27 cellular contexts compared by ENCODE assay signal in the genomic region with DNA sequence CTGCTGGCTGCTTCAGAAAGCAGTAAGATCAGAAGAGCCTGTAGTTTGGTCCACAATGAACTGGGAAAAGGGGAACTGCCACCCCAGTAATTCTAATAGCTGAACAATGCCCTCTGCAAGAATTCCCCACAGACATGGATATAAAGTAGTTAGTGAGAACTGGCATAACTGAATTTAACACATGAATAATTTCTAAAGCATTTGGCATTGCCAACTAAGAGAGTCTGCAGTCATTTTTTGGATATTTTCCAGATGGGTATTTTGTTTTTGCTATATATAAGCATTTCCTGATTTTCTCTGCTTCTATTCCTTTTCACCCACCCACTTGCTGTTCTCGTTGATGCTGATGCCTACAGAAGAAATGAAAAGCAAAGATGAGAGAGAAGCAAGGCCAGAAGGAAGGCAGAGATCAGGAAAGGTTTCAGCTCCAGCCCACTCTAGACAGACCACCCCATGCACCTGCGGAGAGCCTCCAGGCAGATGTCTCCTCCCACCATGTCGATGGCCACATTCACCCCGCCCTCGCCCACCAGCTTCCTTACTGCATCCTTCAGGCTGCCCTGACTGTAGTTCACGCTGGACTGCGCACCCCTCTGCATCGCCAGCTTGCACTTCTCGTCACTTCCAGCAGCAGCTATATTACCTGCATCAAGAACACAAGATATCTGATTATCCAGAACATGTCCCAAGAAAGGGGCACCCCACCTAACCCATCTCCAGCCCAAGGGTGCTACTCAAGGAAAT. TPM values are rescaled to one million over a fixed set of nuclear protein-coding genes. Genes with fewer than 3 reads are reported as not detected.
"Had no signal": no experiment of that assay in that cellular context is flagged by ENCODE, and none has a peak within 500 bp of the region (broad histone marks: within the 10 kb centered on the region; RNA-seq: fewer than 3 reads in every experiment).

No MANE protein-coding gene starts in this region.

- DNase-seq: activated CD4-positive, alpha-beta T cell treated with anti-CD3 and anti-CD28 coated beads for 36 hours; activated CD4-positive, CD25-positive, alpha-beta regulatory T cell; activated CD8-positive, alpha-beta memory T cell treated with anti-CD3 and anti-CD28 coated beads, Interleukin-2, amount 10 ng/mL, durations not matched to agents 7 days and 5 days; activated CD8-positive, alpha-beta T cell treated with anti-CD3 and anti-CD28 coated beads, Interleukin-2, amount 10 ng/mL, durations not matched to agents 7 days and 5 days; activated naive CD4-positive, alpha-beta T cell treated with Interleukin-2 at 50 U/mL for 16 hours; activated T-cell treated with anti-CD3 and anti-CD28 coated beads, Interleukin-2, amount 50 U/mL, for 48 hours; aorta; body of pancreas; cerebellar nuclear complex; cortex of kidney; endodermal cell; foreskin fibroblast; head of caudate nucleus; kidney; left colon; naive thymus-derived CD4-positive, alpha-beta T cell; occipital lobe; right cardiac atrium; spleen; stimulated activated naive CD4-positive, alpha-beta T cell had no signal

- H3K27ac ChIP-seq: body of pancreas, cardiac muscle cell, spleen, thoracic aorta, vagina had no signal

- H3K4me3 ChIP-seq: body of pancreas, cardiac muscle cell, spleen, thoracic aorta, vagina had no signal

- H3K9me3 Mint-ChIP-seq: endodermal cell, mesothelial cell of epicardium, type B pancreatic cell had no signal

- H3K4me1 Mint-ChIP-seq: activated CD4-positive, alpha-beta T cell treated with anti-CD3 and anti-CD28 coated beads for 36 hours; activated CD8-positive, alpha-beta memory T cell treated with anti-CD3 and anti-CD28 coated beads, Interleukin-2, amount 10 ng/mL, durations not matched to agents 7 days and 5 days; endodermal cell; mesothelial cell of epicardium; naive thymus-derived CD4-positive, alpha-beta T cell had no signal

- H3K4me1 ChIP-seq: vagina had no signal

- H3K4me3 Mint-ChIP-seq: activated CD4-positive, alpha-beta T cell treated with anti-CD3 and anti-CD28 coated beads for 36 hours; activated CD8-positive, alpha-beta memory T cell treated with anti-CD3 and anti-CD28 coated beads, Interleukin-2, amount 10 ng/mL, durations not matched to agents 7 days and 5 days; activated CD8-positive, alpha-beta T cell treated with anti-CD3 and anti-CD28 coated beads, Interleukin-2, amount 10 ng/mL, durations not matched to agents 7 days and 5 days; activated naive CD8-positive, alpha-beta T cell; endodermal cell; mesothelial cell of epicardium; naive thymus-derived CD4-positive, alpha-beta T cell; type B pancreatic cell had no signal

- H3K9me3 ChIP-seq: body of pancreas, spleen, thoracic aorta, vagina had no signal

- H3K36me3 ChIP-seq: cardiac muscle cell, thoracic aorta had no signal

- H3K36me3 Mint-ChIP-seq: activated CD8-positive, alpha-beta memory T cell treated with anti-CD3 and anti-CD28 coated beads, Interleukin-2, amount 10 ng/mL, durations not matched to agents 7 days and 5 days; activated naive CD8-positive, alpha-beta T cell; naive thymus-derived CD4-positive, alpha-beta T cell; type B pancreatic cell had no signal

- H3K27me3 Mint-ChIP-seq: activated CD4-positive, alpha-beta T cell treated with anti-CD3 and anti-CD28 coated beads for 36 hours; activated CD8-positive, alpha-beta memory T cell treated with anti-CD3 and anti-CD28 coated beads, Interleukin-2, amount 10 ng/mL, durations not matched to agents 7 days and 5 days; activated naive CD8-positive, alpha-beta T cell; type B pancreatic cell had no signal

- H3K27me3 ChIP-seq: body of pancreas, cardiac muscle cell, spleen, vagina had no signal

- H3K27ac Mint-ChIP-seq: activated CD4-positive, alpha-beta T cell treated with anti-CD3 and anti-CD28 coated beads for 36 hours; activated CD8-positive, alpha-beta memory T cell treated with anti-CD3 and anti-CD28 coated beads, Interleukin-2, amount 10 ng/mL, durations not matched to agents 7 days and 5 days; activated CD8-positive, alpha-beta T cell treated with anti-CD3 and anti-CD28 coated beads, Interleukin-2, amount 10 ng/mL, durations not matched to agents 7 days and 5 days; activated naive CD8-positive, alpha-beta T cell; endodermal cell; mesothelial cell of epicardium; naive thymus-derived CD4-positive, alpha-beta T cell; type B pancreatic cell had no signal

RNA-seq across cellular contexts. Expression of a gene that starts 55.9 kb away (rescaled TPM):
- total RNA-seq: activated CD4-positive, alpha-beta T cell treated with anti-CD3 and anti-CD28 coated beads for 36 hours; activated CD8-positive, alpha-beta T cell treated with anti-CD3 and anti-CD28 coated beads, Interleukin-2, amount 10 ng/mL, durations not matched to agents 7 days and 5 days; T-helper 1 cell treated with Interleukin-12 subunit alpha and Interleukin-12 subunit beta and Interleukin-4 antibody, amounts not matched to agents 30 ng/mL and 1 ng/mL, for 36 hours had no signal
- polyA plus RNA-seq: naive thymus-derived CD4-positive, alpha-beta T cell had no signal
